8 cellular contexts compared by ENCODE assay signal in genomic region chr11:64007160-64007628, GRCh38. TPM values are rescaled to one million over a fixed set of nuclear protein-coding genes. Genes with fewer than 3 reads are reported as not detected.
A peak's percentile ranks its signal among the peaks of the same experiment; 100 is the strongest.
DNase-seq lines count a peak whose midpoint lies in the region; ATAC-seq and TF ChIP-seq lines count a peak whose summit lies in the region.

No MANE protein-coding gene starts in this region.

- no peaks in the 10 kb centered on the region for H3K4me1 ChIP-seq in mesendoderm (ENCODE audit: control insufficient read depth, low read depth, low read length)

- H3K27ac ChIP-seq in mesendoderm (ENCODE audit: low read depth, low read length) = no peak overlapping the region

- H2AK5ac ChIP-seq in mesendoderm (ENCODE audit: low read length) = no peak overlapping the region

- H4K8ac ChIP-seq in mesendoderm (ENCODE audit: low read depth, low read length) = no peak overlapping the region

- H2BK15ac ChIP-seq in mesendoderm (replicated peaks; ENCODE audit: low read depth) = no peak overlapping the region

- H2BK120ac ChIP-seq in mesendoderm (ENCODE audit: low read depth, low read length) = no peak overlapping the region

- TF ChIP-seq CTCF in AG04449 (IDR thresholded peaks at IDR 0.05; ENCODE audit: insufficient read depth, low read length, missing control alignments) (no peak), cardiac fibroblast (IDR thresholded peaks at IDR 0.05; ENCODE audit: low read depth, low read length) (no peak)

- peak overlapping the region; percentile 54 for H3K4me2 ChIP-seq in mesendoderm (ENCODE audit: low read length)

- no peak overlapping the region for H3K18ac ChIP-seq in mesendoderm (ENCODE audit: low read length)

- H3K27me3 ChIP-seq in mesendoderm (ENCODE audit: insufficient read depth, low read length, poor library complexity) = peaks cover 15% of the 10 kb centered on the region

- DNase-seq in AG04449 (ENCODE audit: low read depth, low spot score) = no peak
- DNase-seq in HuH-7.5 (ENCODE audit: low spot score) = peak; percentile 59
- peak; percentile 17 to 25 for DNase-seq in cardiac fibroblast (ENCODE audit: low read depth in 2 of 2)
- peak; percentile 44 for DNase-seq in mesendoderm
- no peak for DNase-seq in NK-92 (lab: John Stamatoyannopoulos, UW; ENCODE audit: unreplicated experiment)
- no peak for DNase-seq in activated CD4-positive, alpha-beta T cell treated with anti-CD3 and anti-CD28 coated beads for 1 hour
- DNase-seq in NCI-H1417 treated with DMSO at 0.1 percent for 48 hours (lab: John Stamatoyannopoulos, UW) = no peak

- no peak overlapping the region for H3K23ac ChIP-seq in mesendoderm (ENCODE audit: low read length)

- POLR2A ChIA-PET in AG04449 (lab: Yijun Ruan, JAX) = interaction anchor here (0.5 kb wide), 1 partner anchor 78 kb away, joined by 4 read pairs; no protein-coding TSS in a partner anchor

- H3K4me3 ChIP-seq in AG04449 (ENCODE audit: low read depth, low read length) (peak overlapping the region; percentile 23), cardiac fibroblast (replicated peaks in 1 of 2; ENCODE audit: low read depth in 2 of 2, low read length in 2 of 2) (peak overlapping the region; percentile 8 to 48), mesendoderm (ENCODE audit: low read length) (no peak overlapping the region)

- H3K9ac ChIP-seq in mesendoderm (ENCODE audit: low read length) = no peak overlapping the region

- H2BK5ac ChIP-seq in mesendoderm (ENCODE audit: low read length) = no peak overlapping the region

- H3K79me2 ChIP-seq in mesendoderm (ENCODE audit: control insufficient read depth, insufficient read depth, low read length) = no peaks in the 10 kb centered on the region

- no peaks in the 10 kb centered on the region for H3K36me3 ChIP-seq in mesendoderm (ENCODE audit: control insufficient read depth, insufficient read depth, low read length)

- ATAC-seq in GM19035 (IDR thresholded peaks at IDR 0.05; ENCODE audit: unreplicated experiment) = no peak

- H4K5ac ChIP-seq in mesendoderm (ENCODE audit: low read length) = no peak overlapping the region

- H3K79me1 ChIP-seq in mesendoderm (ENCODE audit: low read length) = no peaks in the 10 kb centered on the region

- no CpG with 5 or more reads among the region's 27 CpGs for WGBS in mesendoderm (ENCODE audit: extremely low coverage, insufficient coverage, low lambda C conversion rate)

- peak overlapping the region; percentile 15 for H3K56ac ChIP-seq in mesendoderm (ENCODE audit: low read length)

- H3K4ac ChIP-seq in mesendoderm (ENCODE audit: low read depth, low read length) = no peak overlapping the region

- CTCF ChIA-PET in AG04449 (lab: Yijun Ruan, JAX) = interaction anchor here (0.8 to 13.1 kb wide), 8 partner anchors 11 to 169 kb away, joined by 3 to 591 read pairs (median 4); no protein-coding TSS in a partner anchor

RNA-seq across cellular contexts. Expression of gene OTUB1, which starts 21.0 kb away (rescaled TPM):
- polyA plus RNA-seq in mesendoderm (2013, experiment 1 of 2) = 82.6 TPM
- polyA plus RNA-seq in mesendoderm (2013, experiment 2 of 2) = 80.4 TPM

RNA-seq across cellular contexts. Expression of gene FLRT1, which starts 28.5 kb away (rescaled TPM):
- polyA plus RNA-seq in mesendoderm (2013, experiment 1 of 2) = 0.03 TPM
- 0.03 TPM for polyA plus RNA-seq in mesendoderm (2013, experiment 2 of 2)

RNA-seq across cellular contexts. Expression of gene COX8A, which starts 32.8 kb away (rescaled TPM):
- polyA plus RNA-seq in mesendoderm (2013, experiment 1 of 2) = 485 TPM
- 460 TPM for polyA plus RNA-seq in mesendoderm (2013, experiment 2 of 2)

Comparison
In these comparisons a context has a peak if more than half of its experiments do, and no peak if none do; other contexts are left out.
1. DNase-seq: peak in HuH-7.5 (single experiment), cardiac fibroblast (2 of 2) and mesendoderm (single experiment); none in AG04449 (single experiment), NK-92 (single experiment), activated CD4-positive, alpha-beta T cell treated with anti-CD3 and anti-CD28 coated beads for 1 hour (single experiment) and NCI-H1417 treated with DMSO at 0.1 percent for 48 hours (single experiment).